Comparison of ENCODE assay signal across 30 cellular contexts in the genomic region with DNA sequence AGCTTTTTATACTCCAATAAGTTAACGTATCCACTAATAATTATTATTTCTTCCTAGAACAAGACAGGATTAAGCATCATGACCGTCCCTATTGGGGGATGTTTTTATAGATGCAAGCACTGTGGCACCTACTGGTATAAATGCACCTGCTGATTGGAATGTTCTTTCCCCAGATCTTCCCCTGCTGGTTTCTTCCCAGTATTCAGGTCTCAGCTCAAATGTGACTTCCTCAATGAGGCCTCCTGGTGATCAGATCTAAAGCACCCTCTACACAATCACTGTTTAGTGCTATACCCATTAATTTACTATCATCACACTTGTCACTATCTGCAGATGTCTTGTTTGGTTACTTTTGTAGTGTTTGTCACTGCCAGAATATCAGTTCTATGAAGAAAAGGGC. TPM values are rescaled to one million over a fixed set of nuclear protein-coding genes. Genes with fewer than 3 reads are reported as not detected.
DNase-seq lines count a peak whose midpoint lies in the region; ATAC-seq, FAIRE-seq and TF ChIP-seq lines count a peak whose summit lies in the region.
"Had no signal": no experiment of that assay in that cellular context is flagged by ENCODE, and none has a peak within 500 bp of the region (broad histone marks: within the 10 kb centered on the region; RNA-seq: fewer than 3 reads in every experiment).

No MANE protein-coding gene starts in this region.

- H3K27me3 ChIP-seq in HepG2 (ENCODE audit: control insufficient read depth in 1 of 2, insufficient read depth in 2 of 2, low read length in 2 of 2) = no peaks in the 10 kb centered on the region
- no peaks in the 10 kb centered on the region for H3K27me3 ChIP-seq in right lobe of liver
- H3K27me3 ChIP-seq in endodermal cell (ENCODE audit: control insufficient read depth, insufficient read depth, low read length, poor library complexity, severe bottlenecking) = no peaks in the 10 kb centered on the region
- H3K27me3 ChIP-seq: SJSA1 had no signal

- TF ChIP-seq CTCF in HepG2 (CRISPR knock-in tag; IDR thresholded peaks at IDR 0.05) = no peak
- TF ChIP-seq CTCF in right lobe of liver (IDR thresholded peaks at IDR 0.05) = no peak
- TF ChIP-seq CTCF in endodermal cell (conservative IDR thresholded peaks at IDR 0.05) = peak; percentile 40

- no peak for ATAC-seq in HepG2
- no peak for ATAC-seq in right lobe of liver
- no peak for ATAC-seq in GM21367 (IDR thresholded peaks at IDR 0.05; ENCODE audit: unreplicated experiment)
- ATAC-seq: A549, GM12878 had no signal

- H3K36me3 ChIP-seq in HepG2 (replicated peaks in 1 of 2; ENCODE audit: control insufficient read depth in 1 of 2, insufficient read depth in 2 of 2, low read length in 2 of 2) = no peaks in the 10 kb centered on the region
- H3K36me3 ChIP-seq in right lobe of liver = no peaks in the 10 kb centered on the region
- H3K36me3 ChIP-seq in endodermal cell (ENCODE audit: control insufficient read depth, insufficient read depth, low read length) = no peaks in the 10 kb centered on the region

- H4K20me1 ChIP-seq in HepG2 (ENCODE audit: insufficient read depth, low read length) = 0 out of 2 replicates have a peak, but pooled peaks cover 1% of the 10 kb centered on the region

- no peak overlapping the region for H3K27ac Mint-ChIP-seq in endodermal cell

- H2AFZ ChIP-seq in HepG2 (ENCODE audit: low read length) = no peak overlapping the region
- H2AFZ ChIP-seq: PC-9 had no signal

- H3K36me3 Mint-ChIP-seq in endodermal cell (ENCODE audit: low read depth) = no peaks in the 10 kb centered on the region
- H3K36me3 Mint-ChIP-seq: CD4-positive, alpha-beta memory T cell had no signal

- no peak for TF ChIP-seq RAD21 in HepG2 (CRISPR knock-in tag; IDR thresholded peaks at IDR 0.05)

- no peak for TF ChIP-seq EP300 in HepG2 (IDR thresholded peaks at IDR 0.05; ENCODE audit: low read depth in 2 of 2, low read length in 2 of 2)
- TF ChIP-seq EP300 in HepG2 (CRISPR knock-in tag; IDR thresholded peaks at IDR 0.05; ENCODE audit: borderline replicate concordance) = no peak

- H3K4me1 Mint-ChIP-seq in endodermal cell = peaks cover 10% of the 10 kb centered on the region

- 93% methylated on average over 2 of the region's 2 CpGs for WGBS in HepG2 (ENCODE audit: low lambda C conversion rate)
- 88% methylated on average over 2 of the region's 2 CpGs for WGBS in right lobe of liver (ENCODE audit: insufficient coverage, low coverage, low lambda C conversion rate, missing lambda C conversion rate)
- 80 to 82% methylated on average over 1 of the region's 2 CpGs for WGBS in endodermal cell (ENCODE audit: insufficient coverage in 1 of 2, insufficient read length in 1 of 2), 2 experiments

- POLR2A ChIA-PET in HepG2 (lab: Yijun Ruan, JAX) = no interaction called here

- peaks cover 2% of the 10 kb centered on the region for H3K27me3 Mint-ChIP-seq in endodermal cell (ENCODE audit: insufficient read depth)

- H3K4me3 Mint-ChIP-seq in endodermal cell = no peak overlapping the region
- H3K4me3 Mint-ChIP-seq: CD4-positive, alpha-beta memory T cell had no signal

- H3K9ac ChIP-seq in HepG2 (ENCODE audit: insufficient read depth, low read depth, low read length) (no peak overlapping the region), endodermal cell (ENCODE audit: extremely low read depth, low read length, poor library complexity, severe bottlenecking) (no peak overlapping the region)

- H3K4me3 ChIP-seq in HepG2 (replicated peaks in 1 of 3; ENCODE audit: insufficient read depth in 1 of 3, low read depth in 2 of 3, low read length in 3 of 3) (no peak overlapping the region), right lobe of liver (no peak overlapping the region), endodermal cell (ENCODE audit: low read length) (no peak overlapping the region)
- H3K4me3 ChIP-seq: A549, GM12878, PC-9, SJSA1 had no signal

- FAIRE-seq in HepG2 (lab: Jason Lieb, UNC) (no peak), GM12891 (lab: Jason Lieb, UNC) (no peak)
- FAIRE-seq: A549, GM12878, H1 had no signal

- H3K9me3 ChIP-seq in HepG2 (ENCODE audit: low read length) = no peaks in the 10 kb centered on the region
- H3K9me3 ChIP-seq in right lobe of liver = no peaks in the 10 kb centered on the region
- H3K9me3 ChIP-seq in endodermal cell (ENCODE audit: control insufficient read depth, low read length) = no peaks in the 10 kb centered on the region
- H3K9me3 ChIP-seq: A549, Caco-2 had no signal

- in situ Hi-C loops in HepG2 (cut with HindIII; ENCODE audit: extremely low pct_ligation_motif_present, low pct_unique_long_range_greater_than_20kb) = no loop called here

- CTCF ChIA-PET in HepG2 (lab: Yijun Ruan, JAX; ENCODE audit: low intra/inter-chr PET ratio, low total read pairs) = no interaction called here

- H3K4me1 ChIP-seq in HepG2 (ENCODE audit: insufficient read depth, low read length) = peaks cover 67% of the 10 kb centered on the region
- no peaks in the 10 kb centered on the region for H3K4me1 ChIP-seq in right lobe of liver
- no peaks in the 10 kb centered on the region for H3K4me1 ChIP-seq in endodermal cell (ENCODE audit: control insufficient read depth, insufficient read depth, low read length)
- H3K4me1 ChIP-seq: Caco-2 had no signal

- no TSS peak for BruUV-seq in HepG2 (replicated peaks; lab: Mats Ljungman, UMichigan)

- no peak overlapping the region for H3K4me2 ChIP-seq in HepG2 (ENCODE audit: low read depth, low read length)
- H3K4me2 ChIP-seq: A549, PC-9 had no signal

- no peak for TF ChIP-seq POLR2A in HepG2 (IDR thresholded peaks at IDR 0.05; ENCODE audit: insufficient read depth in 1 of 2, low read depth in 2 of 2, low read length in 2 of 2)
- TF ChIP-seq POLR2A in right lobe of liver (IDR thresholded peaks at IDR 0.05) = no peak
- TF ChIP-seq POLR2A in GM12891 (IDR thresholded peaks at IDR 0.05; ENCODE audit: low read depth, low read length) = no peak

- no peak overlapping the region for H3K27ac ChIP-seq in HepG2 (ENCODE audit: extremely low read length, insufficient read depth, low read length)
- no peak overlapping the region for H3K27ac ChIP-seq in right lobe of liver
- H3K27ac ChIP-seq in endodermal cell (ENCODE audit: low read depth, low read length) = no peak overlapping the region
- H3K27ac ChIP-seq: A549, HL-60, PC-9, SJSA1 had no signal

- peaks cover 36% of the 10 kb centered on the region for H3K79me2 ChIP-seq in HepG2 (ENCODE audit: insufficient read depth, low read length)

- intact Hi-C loops in HepG2 (cut with micrococcal nuclease; ENCODE audit: unreplicated experiment) (loop anchor here (10.0 kb wide), 1 partner anchor 181 kb away; no protein-coding TSS in a partner anchor), right lobe of liver (cut with DNase I) (no loop called here)

- no peak for DNase-seq in HepG2 (ENCODE audit: low spot score)
- DNase-seq in right lobe of liver = no peak
- DNase-seq in NCI-H69 (lab: John Stamatoyannopoulos, UW) = peak; percentile 39
- no peak for DNase-seq in endodermal cell
- DNase-seq in GM12891 (ENCODE audit: insufficient read length, low spot score) = no peak
- no peak for DNase-seq in NCI-H1105 treated with DMSO at 0.1 percent for 48 hours (lab: John Stamatoyannopoulos, UW)
- DNase-seq: C1 segment of cervical spinal cord; Caco-2; CD4-positive, alpha-beta memory T cell; EL; GDM1; HCEC 1CT; KBM-7; NCI-H1105; NCI-H1694; NCI-H2029 treated with DMSO at 0.1 percent for 48 hours; NCI-H446 treated with DMSO at 0.1 percent for 48 hours; NK-92 treated with Interleukin-12 subunit alpha and Interleukin-12 subunit beta, amount 100 ng/mL, for 24 hours; PC-9; Right ventricle myocardium superior; RPMI8226; T-helper 1 cell had no signal

- H3K9me3 Mint-ChIP-seq in endodermal cell = no peaks in the 10 kb centered on the region
- H3K9me3 Mint-ChIP-seq: CD4-positive, alpha-beta memory T cell had no signal

RNA-seq across cellular contexts. Expression of a gene that starts 3.9 kb away (rescaled TPM):
- total RNA-seq in HepG2 (2016; rRNA removed; fragmentation: Illumina TruSeq; extraction: Trizol) (80.1 and 186 TPM in 2 replicates), right lobe of liver (10 to 100 TPM in 1 of 6 experiments, 1 to 10 TPM in 5; 1.1 to 14.9 (median 4.2) TPM), endodermal cell (10 to 100 TPM; 81.9 to 90.0 TPM)
- 27.2 and 31.4 TPM in 2 replicates for total RNA-seq in HepG2 (2016; cell fraction: cytosol; rRNA removed; fragmentation: Illumina TruSeq; extraction: Trizol; ENCODE audit: low read depth)
- 77.9 and 183 TPM in 2 replicates for total RNA-seq in HepG2 (2016; cell fraction: insoluble cytoplasmic fraction; rRNA removed; fragmentation: Illumina TruSeq; extraction: Trizol)
- total RNA-seq in HepG2 (2016; cell fraction: membrane; rRNA removed; fragmentation: Illumina TruSeq; extraction: Trizol) = 91.3 and 92.9 TPM in 2 replicates
- 89.4 and 101 TPM in 2 replicates for total RNA-seq in HepG2 (2016; cell fraction: nucleus; rRNA removed; fragmentation: Illumina TruSeq; extraction: Trizol)
- polyA plus RNA-seq in HepG2 (2011; rRNA removed) = 84.9 and 106 TPM in 2 replicates
- 66.6 and 93.1 TPM in 2 replicates for polyA plus RNA-seq in HepG2 (2011; cell fraction: cytosol; rRNA removed)
- 30.9 and 37.2 TPM in 2 replicates for polyA plus RNA-seq in HepG2 (2011; cell fraction: nucleus; rRNA removed)
- polyA plus RNA-seq in HepG2 (2012) = 69.5 and 111 TPM in 2 replicates
- 61.0 and 61.1 TPM in 2 replicates for polyA plus RNA-seq in HepG2 (2016; cell fraction: cytosol; fragmentation: Illumina TruSeq; extraction: Trizol; ENCODE audit: low read depth)
- polyA plus RNA-seq in HepG2 (2016; cell fraction: insoluble cytoplasmic fraction; fragmentation: Illumina TruSeq; extraction: Trizol; ENCODE audit: low read depth) = 396 and 406 TPM in 2 replicates
- polyA plus RNA-seq in HepG2 (2016; cell fraction: membrane; fragmentation: Illumina TruSeq; extraction: Trizol; ENCODE audit: low read depth) = 107 and 113 TPM in 2 replicates
- 245 and 246 TPM in 2 replicates for polyA plus RNA-seq in HepG2 (2016; cell fraction: nucleus; fragmentation: Illumina TruSeq; extraction: Trizol; ENCODE audit: insufficient read depth, low read depth)
- 242 and 518 TPM in 2 replicates for polyA minus RNA-seq in HepG2 (2011; rRNA and poly(A)+ RNA removed; ENCODE audit: low replicate concordance)
- polyA minus RNA-seq in HepG2 (2011; cell fraction: cytosol; rRNA and poly(A)+ RNA removed) = 59.7 and 82.7 TPM in 2 replicates
- 20.8 and 28.3 TPM in 2 replicates for polyA minus RNA-seq in HepG2 (2011; cell fraction: nucleus; rRNA and poly(A)+ RNA removed)
- 258 TPM for polyA plus RNA-seq in endodermal cell (2013, experiment 1 of 2)
- 232 TPM for polyA plus RNA-seq in endodermal cell (2013, experiment 2 of 2)
- 210 TPM for polyA plus RNA-seq in GM12891 (2012; ENCODE audit: low read depth, missing spikeins)
- total RNA-seq: CD4-positive, alpha-beta memory T cell had no signal

RNA-seq across cellular contexts. Expression of a gene that starts 56.7 kb away (rescaled TPM):
- not detected in 2 replicates for total RNA-seq in HepG2 (2016; rRNA removed; fragmentation: Illumina TruSeq; extraction: Trizol)
- total RNA-seq in HepG2 (2016; cell fraction: cytosol; rRNA removed; fragmentation: Illumina TruSeq; extraction: Trizol; ENCODE audit: low read depth) = not detected in 2 replicates
- 0.06 TPM in 1 of 2 replicates, not detected in the other for total RNA-seq in HepG2 (2016; cell fraction: insoluble cytoplasmic fraction; rRNA removed; fragmentation: Illumina TruSeq; extraction: Trizol)
- 0.46 TPM in 1 of 2 replicates, not detected in the other for total RNA-seq in HepG2 (2016; cell fraction: membrane; rRNA removed; fragmentation: Illumina TruSeq; extraction: Trizol)
- not detected in 2 replicates for total RNA-seq in HepG2 (2016; cell fraction: nucleus; rRNA removed; fragmentation: Illumina TruSeq; extraction: Trizol)
- polyA plus RNA-seq in HepG2 (2011; rRNA removed) = 0.04 and 0.05 TPM in 2 replicates
- 0.09 and 0.13 TPM in 2 replicates for polyA plus RNA-seq in HepG2 (2011; cell fraction: cytosol; rRNA removed)
- not detected in 2 replicates for polyA plus RNA-seq in HepG2 (2011; cell fraction: nucleus; rRNA removed)
- 0.13 and 0.16 TPM in 2 replicates for polyA plus RNA-seq in HepG2 (2012)
- 0.08 and 0.17 TPM in 2 replicates for polyA plus RNA-seq in HepG2 (2016; cell fraction: cytosol; fragmentation: Illumina TruSeq; extraction: Trizol; ENCODE audit: low read depth)
- polyA plus RNA-seq in HepG2 (2016; cell fraction: insoluble cytoplasmic fraction; fragmentation: Illumina TruSeq; extraction: Trizol; ENCODE audit: low read depth) = not detected in 2 replicates
- not detected in 2 replicates for polyA plus RNA-seq in HepG2 (2016; cell fraction: membrane; fragmentation: Illumina TruSeq; extraction: Trizol; ENCODE audit: low read depth)
- polyA plus RNA-seq in HepG2 (2016; cell fraction: nucleus; fragmentation: Illumina TruSeq; extraction: Trizol; ENCODE audit: insufficient read depth, low read depth) = not detected in 2 replicates
- not detected in 2 replicates for polyA minus RNA-seq in HepG2 (2011; rRNA and poly(A)+ RNA removed; ENCODE audit: low replicate concordance)
- polyA minus RNA-seq in HepG2 (2011; cell fraction: cytosol; rRNA and poly(A)+ RNA removed) = not detected in 2 replicates
- polyA minus RNA-seq in HepG2 (2011; cell fraction: nucleus; rRNA and poly(A)+ RNA removed) = 0.64 TPM in 1 of 2 replicates, not detected in the other
- total RNA-seq in right lobe of liver = not detected
- total RNA-seq in endodermal cell = 1 to 10 TPM in 1 of 2 donors, under 1 TPM in 1; 0.70 to 2.1 TPM
- polyA plus RNA-seq in endodermal cell (2013, experiment 1 of 2) = 1.6 TPM
- polyA plus RNA-seq in endodermal cell (2013, experiment 2 of 2) = 1.1 TPM
- polyA plus RNA-seq in GM12891 (2012; ENCODE audit: low read depth, missing spikeins) = not detected
- total RNA-seq: CD4-positive, alpha-beta memory T cell; GM12878; H1; LHCN-M2; MCF 10A; PC-9 had no signal
- polyA plus RNA-seq: A549; CD4-positive, alpha-beta memory T cell had no signal

RNA-seq across cellular contexts. Expression of a gene that starts 58.9 kb away (rescaled TPM):
- total RNA-seq in HepG2 (2016; rRNA removed; fragmentation: Illumina TruSeq; extraction: Trizol) = 21.1 and 37.6 TPM in 2 replicates
- 8.2 and 9.8 TPM in 2 replicates for total RNA-seq in HepG2 (2016; cell fraction: cytosol; rRNA removed; fragmentation: Illumina TruSeq; extraction: Trizol; ENCODE audit: low read depth)
- 25.4 and 34.5 TPM in 2 replicates for total RNA-seq in HepG2 (2016; cell fraction: insoluble cytoplasmic fraction; rRNA removed; fragmentation: Illumina TruSeq; extraction: Trizol)
- total RNA-seq in HepG2 (2016; cell fraction: membrane; rRNA removed; fragmentation: Illumina TruSeq; extraction: Trizol) = 8.9 and 9.6 TPM in 2 replicates
- 59.4 and 77.1 TPM in 2 replicates for total RNA-seq in HepG2 (2016; cell fraction: nucleus; rRNA removed; fragmentation: Illumina TruSeq; extraction: Trizol)
- polyA plus RNA-seq in HepG2 (2011; rRNA removed) = 38.2 and 40.1 TPM in 2 replicates
- 10.1 and 10.8 TPM in 2 replicates for polyA plus RNA-seq in HepG2 (2011; cell fraction: cytosol; rRNA removed)
- polyA plus RNA-seq in HepG2 (2011; cell fraction: nucleus; rRNA removed) = 182 and 188 TPM in 2 replicates
- 22.6 and 32.9 TPM in 2 replicates for polyA plus RNA-seq in HepG2 (2012)
- 2.2 and 3.1 TPM in 2 replicates for polyA plus RNA-seq in HepG2 (2016; cell fraction: cytosol; fragmentation: Illumina TruSeq; extraction: Trizol; ENCODE audit: low read depth)
- 23.8 and 27.2 TPM in 2 replicates for polyA plus RNA-seq in HepG2 (2016; cell fraction: insoluble cytoplasmic fraction; fragmentation: Illumina TruSeq; extraction: Trizol; ENCODE audit: low read depth)
- 6.1 and 7.0 TPM in 2 replicates for polyA plus RNA-seq in HepG2 (2016; cell fraction: membrane; fragmentation: Illumina TruSeq; extraction: Trizol; ENCODE audit: low read depth)
- 131 and 139 TPM in 2 replicates for polyA plus RNA-seq in HepG2 (2016; cell fraction: nucleus; fragmentation: Illumina TruSeq; extraction: Trizol; ENCODE audit: insufficient read depth, low read depth)
- 73.7 and 121 TPM in 2 replicates for polyA minus RNA-seq in HepG2 (2011; rRNA and poly(A)+ RNA removed; ENCODE audit: low replicate concordance)
- polyA minus RNA-seq in HepG2 (2011; cell fraction: cytosol; rRNA and poly(A)+ RNA removed) = 8.3 and 11.0 TPM in 2 replicates
- 137 and 147 TPM in 2 replicates for polyA minus RNA-seq in HepG2 (2011; cell fraction: nucleus; rRNA and poly(A)+ RNA removed)
- 10 to 100 TPM; 36.7 to 71.9 (median 58.5) TPM for total RNA-seq in right lobe of liver
- total RNA-seq in endodermal cell = 10 to 100 TPM; 85.7 to 89.5 TPM
- polyA plus RNA-seq in endodermal cell (2013, experiment 1 of 2) = 47.9 TPM
- polyA plus RNA-seq in endodermal cell (2013, experiment 2 of 2) = 33.7 TPM
- polyA plus RNA-seq in GM12891 (2012; ENCODE audit: low read depth, missing spikeins) = 27.7 TPM
